ENCODE assay signal across 37 cellular contexts in the genomic region with DNA sequence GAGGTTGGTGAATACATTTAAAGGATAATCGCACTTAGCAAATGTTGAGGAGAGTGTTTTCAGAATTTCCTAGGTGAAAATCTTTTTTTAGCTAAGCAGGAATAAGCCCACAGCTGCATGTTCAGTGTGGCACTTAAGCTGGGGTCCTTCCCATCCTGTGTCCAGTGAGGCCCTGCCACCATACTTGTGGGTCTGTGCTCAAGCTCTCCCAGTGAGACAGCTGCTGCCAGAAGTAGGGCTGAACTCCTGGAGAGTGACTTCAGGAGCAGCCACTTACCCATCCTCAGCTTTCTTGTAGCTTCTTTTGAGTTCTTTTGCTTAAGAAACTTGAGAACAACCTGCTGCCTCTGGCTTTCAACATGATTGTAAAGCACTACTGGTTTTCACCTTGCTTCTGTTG.
"Had no signal": no experiment of that assay in that cellular context is flagged by ENCODE, and none has a peak within 500 bp of the region (broad histone marks: within the 10 kb centered on the region; RNA-seq: fewer than 3 reads in every experiment).

No MANE protein-coding gene starts in this region.

- H3K36me3 Mint-ChIP-seq: WTC11 had no signal

- H3K4me2 ChIP-seq: SK-N-SH had no signal

- H3K4me3 Mint-ChIP-seq: activated CD4-positive, alpha-beta T cell treated with anti-CD3 and anti-CD28 coated beads for 36 hours; activated CD4-positive, alpha-beta T cell treated with anti-CD3 and anti-CD28 coated beads, Interleukin-2, amount 10 ng/mL, durations not matched to agents 7 days and 5 days; activated CD8-positive, alpha-beta T cell treated with anti-CD3 and anti-CD28 coated beads, Interleukin-2, amount 10 ng/mL, durations not matched to agents 7 days and 5 days; activated naive CD4-positive, alpha-beta T cell treated with anti-CD3 and anti-CD28 coated beads for 36 hours; activated T-cell treated with anti-CD3 and anti-CD28 coated beads, Interleukin-2, amount 50 U/mL, for 4 hours; activated T-helper 1 cell treated with anti-CD3 and anti-CD28 coated beads, Interleukin-12 subunit alpha, Interleukin-12 subunit beta, Interleukin-2, Interleukin-4 antibody, amounts not matched to agents 30 ng/mL and 10 ng/mL and 1 ng/mL, durations not matched to agents 14 hours and 24 hours and 36 hours; T-helper 1 cell treated with Interleukin-12 subunit alpha and Interleukin-12 subunit beta and Interleukin-4 antibody, amounts not matched to agents 30 μg/mL and 1 μg/mL, for 36 hours; T-helper 2 cell treated with Interferon-gamma antibody and Interleukin-4, amounts not matched to agents 5 μg/mL and 100 μg/mL, for 36 hours; WTC11 had no signal

- H3K27me3 ChIP-seq: adrenal gland, body of pancreas, breast epithelium, Peyer's patch, SJSA1 had no signal

- H3K27ac Mint-ChIP-seq: activated CD4-positive, alpha-beta T cell treated with anti-CD3 and anti-CD28 coated beads for 36 hours; activated CD4-positive, alpha-beta T cell treated with anti-CD3 and anti-CD28 coated beads, Interleukin-2, amount 10 ng/mL, durations not matched to agents 7 days and 5 days; activated CD8-positive, alpha-beta T cell treated with anti-CD3 and anti-CD28 coated beads, Interleukin-2, amount 10 ng/mL, durations not matched to agents 7 days and 5 days; activated naive CD4-positive, alpha-beta T cell treated with anti-CD3 and anti-CD28 coated beads for 36 hours; activated naive CD4-positive, alpha-beta T cell treated with anti-CD3 and anti-CD28 coated beads, Interleukin-2, amount 50 U/mL, for 72 hours; activated T-helper 1 cell treated with anti-CD3 and anti-CD28 coated beads, Interleukin-12 subunit alpha, Interleukin-12 subunit beta, Interleukin-2, Interleukin-4 antibody, amounts not matched to agents 30 ng/mL and 10 ng/mL and 1 ng/mL, durations not matched to agents 14 hours and 24 hours and 36 hours; T-helper 1 cell treated with Interleukin-12 subunit alpha and Interleukin-12 subunit beta and Interleukin-4 antibody, amounts not matched to agents 30 μg/mL and 1 μg/mL, for 36 hours; T-helper 2 cell treated with Interferon-gamma antibody and Interleukin-4, amounts not matched to agents 5 μg/mL and 100 μg/mL, for 36 hours; WTC11 had no signal

- DNase-seq: activated CD4-positive, alpha-beta T cell treated with anti-CD3 and anti-CD28 coated beads for 36 hours; activated CD4-positive, alpha-beta T cell treated with anti-CD3 and anti-CD28 coated beads, Interleukin-2, amount 10 ng/mL, durations not matched to agents 7 days and 5 days; activated CD4-positive, alpha-beta T cell treated with anti-CD3 and anti-CD28 coated beads, Interleukin-2, amount 50 U/mL, for 48 hours; activated CD8-positive, alpha-beta T cell treated with anti-CD3 and anti-CD28 coated beads, Interleukin-2, amount 10 ng/mL, durations not matched to agents 7 days and 5 days; activated gamma-delta T cell treated with Interleukin-2 at 50 U/mL for 16 hours; activated naive CD4-positive, alpha-beta T cell treated with anti-CD3 and anti-CD28 coated beads for 36 hours; activated T-cell treated with anti-CD3 and anti-CD28 coated beads for 4 hours; activated T-cell treated with anti-CD3 and anti-CD28 coated beads, Interleukin-2, amount 50 U/mL, for 4 hours; adrenal gland; body of pancreas; central memory CD4-positive, alpha-beta T cell; Kasumi-1; KG1; MM.1S; MV-4-11; NCI-H1092; NCI-H1436 treated with DMSO at 0.1 percent for 48 hours; NCI-H1694 treated with DMSO at 0.1 percent for 48 hours; NCI-H2029; NCI-H2107; NCI-H226; NCI-H446 treated with DMSO at 0.1 percent for 48 hours; NCI-H524 treated with DMSO at 0.1 percent for 48 hours; NK-92 treated with Interleukin-12 subunit alpha and Interleukin-12 subunit beta, amount 100 ng/mL, for 24 hours; Peyer's patch; RPMI8226; SHP77 treated with DMSO at 0.1 percent for 48 hours; SK-N-SH had no signal

- ATAC-seq: activated CD4-positive, alpha-beta T cell treated with anti-CD3 and anti-CD28 coated beads for 36 hours; activated CD4-positive, CD25-positive, alpha-beta regulatory T cell treated with anti-CD3 and anti-CD28 coated beads, Interleukin-2, amount 50 U/mL, for 24 hours; activated CD8-positive, alpha-beta T cell treated with anti-CD3 and anti-CD28 coated beads, Interleukin-2, amount 10 ng/mL, durations not matched to agents 7 days and 5 days; activated naive CD4-positive, alpha-beta T cell treated with anti-CD3 and anti-CD28 coated beads, Interleukin-2, amount 50 U/mL, for 72 hours; activated T-cell treated with anti-CD3 and anti-CD28 coated beads, Interleukin-2, amount 50 U/mL, for 4 hours; body of pancreas; PC-3; WTC11 had no signal

- H3K36me3 ChIP-seq: adrenal gland, breast epithelium had no signal

- H3K9me3 ChIP-seq: body of pancreas, breast epithelium, Peyer's patch, SJSA1, SK-N-SH had no signal

- H3K9me3 Mint-ChIP-seq: activated naive CD4-positive, alpha-beta T cell treated with anti-CD3 and anti-CD28 coated beads for 36 hours; activated naive CD4-positive, alpha-beta T cell treated with anti-CD3 and anti-CD28 coated beads, Interleukin-2, amount 50 U/mL, for 72 hours; activated T-cell treated with anti-CD3 and anti-CD28 coated beads, Interleukin-2, amount 50 U/mL, for 4 hours; T-helper 1 cell treated with Interleukin-12 subunit alpha and Interleukin-12 subunit beta and Interleukin-4 antibody, amounts not matched to agents 30 μg/mL and 1 μg/mL, for 36 hours; T-helper 2 cell treated with Interferon-gamma antibody and Interleukin-4, amounts not matched to agents 5 μg/mL and 100 μg/mL, for 36 hours; WTC11 had no signal

- H3K4me1 ChIP-seq: adrenal gland, body of pancreas, breast epithelium, Peyer's patch, SJSA1 had no signal

- H3K4me3 ChIP-seq: adrenal gland, body of pancreas, breast epithelium, Peyer's patch, SJSA1 had no signal

- H3K27me3 Mint-ChIP-seq: activated CD4-positive, alpha-beta T cell treated with anti-CD3 and anti-CD28 coated beads for 36 hours; activated CD4-positive, alpha-beta T cell treated with anti-CD3 and anti-CD28 coated beads, Interleukin-2, amount 10 ng/mL, durations not matched to agents 7 days and 5 days had no signal

- H3K9me2 ChIP-seq: SK-N-SH had no signal

- H3K9ac ChIP-seq: SK-N-SH had no signal

- H3K27ac ChIP-seq: adrenal gland, body of pancreas, breast epithelium, Peyer's patch, SJSA1 had no signal
